Comparison of ENCODE assay signal across 1 cellular context in genomic region chr5:132840313-132840712, GRCh38.
TF ChIP-seq lines count a peak whose summit lies in the region.

No MANE protein-coding gene starts in this region.

TF ChIP-seq in GM12891, 5 proteins besides CTCF, POLR2A, EP300 and RAD21:
- TF ChIP-seq SPI1 (IDR thresholded peaks at IDR 0.05; ENCODE audit: low read depth, low read length) (no peak), PAX5 (IDR thresholded peaks at IDR 0.05; ENCODE audit: insufficient read depth, low read length, severe bottlenecking) (no peak), TAF1 (IDR thresholded peaks at IDR 0.05; ENCODE audit: low read depth, low read length) (no peak), POLR2AphosphoS5 (IDR thresholded peaks at IDR 0.05; ENCODE audit: low read depth, low read length) (no peak), POU2F2 (IDR thresholded peaks at IDR 0.05; ENCODE audit: low read depth, low read length) (no peak)
